Comparison of ENCODE assay signal across 8 cellular contexts in genomic region chr15:66294932-66295235, GRCh38. TPM values are rescaled to one million over a fixed set of nuclear protein-coding genes. Genes with fewer than 3 reads are reported as not detected.
DNase-seq lines count a peak whose midpoint lies in the region; ATAC-seq, FAIRE-seq and TF ChIP-seq lines count a peak whose summit lies in the region.

No MANE protein-coding gene starts in this region.

- no peaks in the 10 kb centered on the region for H3F3A ChIP-seq in OCI-LY1 (ENCODE audit: insufficient read depth, low read length)

- H3K27me3 ChIP-seq in OCI-LY1 (ENCODE audit: insufficient read depth, low read length) (no peaks in the 10 kb centered on the region), endothelial cell of umbilical vein (ENCODE audit: control insufficient read depth in 2 of 2, insufficient read depth in 2 of 2, low read length in 2 of 2) (no peaks in the 10 kb centered on the region), sigmoid colon (no peaks in the 10 kb centered on the region)

- H3K9ac ChIP-seq in OCI-LY1 (ENCODE audit: low read length) (peak overlapping the region; percentile 88), endothelial cell of umbilical vein (replicated peaks; ENCODE audit: extremely low read depth, insufficient read depth, low read length) (peak overlapping the region; percentile 30)

- 28 to 50% methylated on average over 3 of the region's 3 CpGs for WGBS in sigmoid colon, 2 donors

- H3K9me3 ChIP-seq in OCI-LY1 (ENCODE audit: low read length) (no peaks in the 10 kb centered on the region), endothelial cell of umbilical vein (replicated peaks; ENCODE audit: control insufficient read depth, insufficient read depth, low read length) (no peaks in the 10 kb centered on the region), sigmoid colon (no peaks in the 10 kb centered on the region)

- dilution Hi-C loops in endothelial cell of umbilical vein (cut with MboI; ENCODE audit: extremely low pct_ligation_motif_present, low sequenced_read_pairs), result no loop called here

- ATAC-seq in HG02610 (IDR thresholded peaks at IDR 0.05; ENCODE audit: unreplicated experiment), result no peak

- H4K20me1 ChIP-seq in OCI-LY1 (ENCODE audit: insufficient read depth, low read length), result no peaks in the 10 kb centered on the region
- H4K20me1 ChIP-seq in endothelial cell of umbilical vein (replicated peaks; ENCODE audit: control insufficient read depth, extremely low read depth, insufficient read depth, low read length), result no peaks in the 10 kb centered on the region

- no peak for TF ChIP-seq EP300 in sigmoid colon (IDR thresholded peaks at IDR 0.05)

- peaks cover 54% of the 10 kb centered on the region for H3K4me1 ChIP-seq in OCI-LY1 (ENCODE audit: insufficient read depth, low read length, severe bottlenecking)
- peaks cover 30% of the 10 kb centered on the region for H3K4me1 ChIP-seq in endothelial cell of umbilical vein (ENCODE audit: control insufficient read depth, extremely low read depth, insufficient read depth, low read length)
- H3K4me1 ChIP-seq in sigmoid colon, result peaks cover 0 to 42% (median 30%) of the 10 kb centered on the region in 4 donors

- no peak for FAIRE-seq in endothelial cell of umbilical vein (lab: Jason Lieb, UNC)

- H3K9me1 ChIP-seq in endothelial cell of umbilical vein (replicated peaks; ENCODE audit: control insufficient read depth, extremely low read depth, insufficient read depth, low read length), result no peaks in the 10 kb centered on the region

- H2AFZ ChIP-seq in OCI-LY1 (ENCODE audit: low read length) (no peak overlapping the region), endothelial cell of umbilical vein (ENCODE audit: low read depth, low read length) (no peak overlapping the region)

- H3K36me3 ChIP-seq in OCI-LY1 (ENCODE audit: insufficient read depth, low read length) (peaks cover 30% of the 10 kb centered on the region; the same call in 1 of the 2 replicates), endothelial cell of umbilical vein (ENCODE audit: control insufficient read depth in 2 of 2, extremely low read depth in 1 of 2, insufficient read depth in 2 of 2, low read length in 2 of 2) (no peaks in the 10 kb centered on the region), sigmoid colon (no peaks in the 10 kb centered on the region)

- H3K27ac ChIP-seq in OCI-LY1 (ENCODE audit: low read depth, low read length, poor library complexity, severe bottlenecking), result peak overlapping the region; percentile 92
- peak overlapping the region; percentile 71 for H3K27ac ChIP-seq in endothelial cell of umbilical vein (ENCODE audit: insufficient read depth, low read depth, low read length)
- peak overlapping the region; percentile 88 to 94 (median 92) for H3K27ac ChIP-seq in sigmoid colon

- TF ChIP-seq CTCF in GM12864 (IDR thresholded peaks at IDR 0.05; ENCODE audit: low read depth, low read length, missing control alignments), result no peak
- no peak for TF ChIP-seq CTCF in OCI-LY1 (IDR thresholded peaks at IDR 0.05; ENCODE audit: low read length)
- no peak for TF ChIP-seq CTCF in endothelial cell of umbilical vein (IDR thresholded peaks at IDR 0.05; ENCODE audit: extremely low read depth in 1 of 2, insufficient read depth in 1 of 2, low read depth in 1 of 2, low read length in 2 of 2)
- TF ChIP-seq CTCF in sigmoid colon (IDR thresholded peaks at IDR 0.05), result no peak

- H3K4me2 ChIP-seq in OCI-LY1 (ENCODE audit: low read length) (peak overlapping the region; percentile 83), endothelial cell of umbilical vein (ENCODE audit: insufficient read depth, low read length) (peak overlapping the region; percentile 86)

- POLR2A ChIA-PET in endothelial cell of umbilical vein (lab: Charles Lee), result no interaction called here

- no peak for DNase-seq in GM12864 (ENCODE audit: low read depth)
- no peak for DNase-seq in endothelial cell of umbilical vein (ENCODE audit: low read depth, low spot score)
- no peak for DNase-seq in sigmoid colon
- no peak for DNase-seq in RKO (ENCODE audit: low spot score)
- DNase-seq in DMS79 treated with DMSO at 0.1 percent for 48 hours (lab: John Stamatoyannopoulos, UW), result no peak
- no peak for DNase-seq in D341Med (ENCODE audit: low spot score)

- peaks cover 34% of the 10 kb centered on the region for H3K79me2 ChIP-seq in OCI-LY1 (ENCODE audit: insufficient read depth, low read length)
- H3K79me2 ChIP-seq in endothelial cell of umbilical vein (ENCODE audit: control insufficient read depth, insufficient read depth, low read length), result peaks cover 10% of the 10 kb centered on the region

- CTCF ChIA-PET in endothelial cell of umbilical vein (lab: Charles Lee), result interaction anchor here (4.3 kb wide), 1 partner anchor 203 kb away, joined by 36 read pairs; the partner anchor contains the start of gene SNAPC5

- intact Hi-C loops in endothelial cell of umbilical vein (cut with micrococcal nuclease), result loop anchor here (2.0 kb wide), 2 partner anchors 92 to 202 kb away; partner anchors contain the start of genes MAP2K1 and SNAPC5
- intact Hi-C loops in sigmoid colon (cut with DNase I), result loop anchor here (5.0 kb wide), 1 partner anchor 658 kb away; no protein-coding TSS in a partner anchor

- H3K4me3 ChIP-seq in GM12864 (ENCODE audit: low read depth, low read length), result peak overlapping the region; percentile 48; the same call in 1 of the 2 replicates
- peak overlapping the region; percentile 76 for H3K4me3 ChIP-seq in OCI-LY1 (ENCODE audit: low read depth, low read length, poor library complexity, severe bottlenecking)
- H3K4me3 ChIP-seq in endothelial cell of umbilical vein (replicated peaks in 1 of 3; ENCODE audit: insufficient read depth in 1 of 3, low read depth in 1 of 3, low read length in 3 of 3), result peak overlapping the region in 1 of 3 experiments; percentile 78
- H3K4me3 ChIP-seq in sigmoid colon, result peak overlapping the region in 3 of 4 donors; percentile 74 to 79 (median 78)

- no peak for TF ChIP-seq POLR2A in endothelial cell of umbilical vein (IDR thresholded peaks at IDR 0.05; ENCODE audit: low read depth, low read length)
- TF ChIP-seq POLR2A in sigmoid colon (IDR thresholded peaks at IDR 0.05), result no peak

- BruUV-seq in endothelial cell of umbilical vein (replicated peaks; lab: Mats Ljungman, UMichigan), result no TSS peak

- no peaks in the 10 kb centered on the region for H3K9me2 ChIP-seq in OCI-LY1 (ENCODE audit: low read depth, low read length)

TF ChIP-seq in endothelial cell of umbilical vein, 7 proteins besides CTCF, POLR2A, EP300 and RAD21:
- TF ChIP-seq POLR2AphosphoS5 (IDR thresholded peaks at IDR 0.05; ENCODE audit: insufficient read depth, low read depth, low read length) (no peak), MAX (IDR thresholded peaks at IDR 0.05; ENCODE audit: insufficient read depth, insufficient read length) (no peak), FOS (IDR thresholded peaks at IDR 0.05; ENCODE audit: borderline replicate concordance, insufficient read depth, low read length) (peak; percentile 3), JUN (IDR thresholded peaks at IDR 0.05; ENCODE audit: borderline replicate concordance, insufficient read depth, insufficient read length, low read depth) (peak; percentile 2), GATA2 (IDR thresholded peaks at IDR 0.05; ENCODE audit: insufficient read depth, insufficient read length, low read depth, low read length) (peak; percentile 50), EZH2 (IDR thresholded peaks at IDR 0.05; ENCODE audit: borderline replicate concordance, low read depth, low read length, severe bottlenecking) (no peak), MYC (IDR thresholded peaks at IDR 0.05; ENCODE audit: low read depth, low read length) (no peak)

RNA-seq across cellular contexts. Expression of gene DIS3L, which starts 1.5 kb away (rescaled TPM):
- total RNA-seq in endothelial cell of umbilical vein (21.6 and 27.9 TPM in 2 replicates), sigmoid colon (10 to 100 TPM; 29.5 to 52.3 (median 40.9) TPM)
- polyA plus RNA-seq in endothelial cell of umbilical vein (5.1 and 7.8 TPM in 2 replicates), sigmoid colon (10 to 100 TPM in 1 of 3 donors, 1 to 10 TPM in 2; 5.3 to 11.5 (median 6.6) TPM)
- 10.3 and 11.4 TPM in 2 replicates for polyA plus RNA-seq in endothelial cell of umbilical vein (2011; cell fraction: cytosol; rRNA removed)
- 15.8 and 21.8 TPM in 2 replicates for polyA plus RNA-seq in endothelial cell of umbilical vein (2011; cell fraction: nucleus; rRNA removed)
- polyA plus RNA-seq in endothelial cell of umbilical vein (2012), result 12.0 and 21.6 TPM in 2 replicates
- polyA minus RNA-seq in endothelial cell of umbilical vein, result 32.8 and 34.5 TPM in 2 replicates
- polyA minus RNA-seq in endothelial cell of umbilical vein (2011; cell fraction: cytosol; rRNA and poly(A)+ RNA removed), result 29.3 TPM
- polyA minus RNA-seq in endothelial cell of umbilical vein (2011; cell fraction: nucleus; rRNA and poly(A)+ RNA removed), result 11.5 and 16.8 TPM in 2 replicates

RNA-seq across cellular contexts. Expression of gene MEGF11, which starts 41.3 kb away (rescaled TPM):
- total RNA-seq in endothelial cell of umbilical vein (not detected in 2 replicates), sigmoid colon (not detected)
- polyA plus RNA-seq in endothelial cell of umbilical vein (0.05 TPM in 1 of 2 replicates, not detected in the other), sigmoid colon (under 1 TPM in 1 of 3 donors, not detected in 2; 0.04 TPM)
- polyA plus RNA-seq in endothelial cell of umbilical vein (2011; cell fraction: cytosol; rRNA removed), result not detected in 2 replicates
- 0.05 TPM in 1 of 2 replicates, not detected in the other for polyA plus RNA-seq in endothelial cell of umbilical vein (2011; cell fraction: nucleus; rRNA removed)
- 0.04 and 0.18 TPM in 2 replicates for polyA plus RNA-seq in endothelial cell of umbilical vein (2012)
- not detected in 2 replicates for polyA minus RNA-seq in endothelial cell of umbilical vein
- not detected for polyA minus RNA-seq in endothelial cell of umbilical vein (2011; cell fraction: cytosol; rRNA and poly(A)+ RNA removed)
- polyA minus RNA-seq in endothelial cell of umbilical vein (2011; cell fraction: nucleus; rRNA and poly(A)+ RNA removed), result not detected in 2 replicates
